ENCODE assay signal across 8 cellular contexts in the genomic region with DNA sequence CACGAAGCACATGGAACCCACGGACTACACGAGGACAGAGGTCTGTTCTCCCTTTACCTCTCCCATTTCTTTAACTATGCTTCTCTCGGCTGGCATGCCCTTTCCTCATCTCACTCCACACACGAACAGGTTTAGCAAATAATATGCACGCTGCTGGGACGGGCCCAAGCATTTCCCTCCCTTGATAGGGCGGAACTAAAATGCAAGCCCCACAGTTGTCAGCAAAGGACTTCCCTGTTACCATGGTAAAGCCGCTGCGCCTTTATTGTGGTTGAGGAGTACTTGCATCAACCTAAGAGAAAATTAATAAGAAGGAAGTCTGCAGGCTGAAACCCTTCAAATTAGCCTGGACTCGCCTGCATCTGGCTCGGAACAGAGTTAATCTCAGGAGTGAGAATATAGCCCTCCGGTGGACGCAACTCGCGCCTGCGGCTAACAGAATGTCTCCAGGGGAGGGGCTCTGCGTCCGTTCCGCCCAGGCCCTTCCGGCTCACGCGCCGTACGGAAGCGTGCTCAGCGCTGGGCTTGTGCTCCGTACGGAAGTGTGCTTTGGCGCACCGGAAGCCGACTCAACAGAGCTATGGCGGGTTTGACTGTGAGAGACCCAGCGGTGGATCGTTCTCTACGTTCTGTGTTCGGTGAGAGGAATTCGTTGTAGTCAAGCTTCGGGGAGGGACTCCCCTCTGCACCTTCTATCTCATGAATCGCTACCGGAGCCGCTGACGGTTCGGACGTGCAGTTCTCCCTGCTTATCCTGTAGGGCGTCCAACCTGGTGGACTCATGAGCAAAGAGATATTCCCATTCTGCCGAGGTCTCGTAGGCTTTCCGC. TPM values are rescaled to one million over a fixed set of nuclear protein-coding genes. Genes with fewer than 3 reads are reported as not detected.
DNase-seq lines count a peak whose midpoint lies in the region; ATAC-seq, FAIRE-seq and TF ChIP-seq lines count a peak whose summit lies in the region.

A gene with protein sequence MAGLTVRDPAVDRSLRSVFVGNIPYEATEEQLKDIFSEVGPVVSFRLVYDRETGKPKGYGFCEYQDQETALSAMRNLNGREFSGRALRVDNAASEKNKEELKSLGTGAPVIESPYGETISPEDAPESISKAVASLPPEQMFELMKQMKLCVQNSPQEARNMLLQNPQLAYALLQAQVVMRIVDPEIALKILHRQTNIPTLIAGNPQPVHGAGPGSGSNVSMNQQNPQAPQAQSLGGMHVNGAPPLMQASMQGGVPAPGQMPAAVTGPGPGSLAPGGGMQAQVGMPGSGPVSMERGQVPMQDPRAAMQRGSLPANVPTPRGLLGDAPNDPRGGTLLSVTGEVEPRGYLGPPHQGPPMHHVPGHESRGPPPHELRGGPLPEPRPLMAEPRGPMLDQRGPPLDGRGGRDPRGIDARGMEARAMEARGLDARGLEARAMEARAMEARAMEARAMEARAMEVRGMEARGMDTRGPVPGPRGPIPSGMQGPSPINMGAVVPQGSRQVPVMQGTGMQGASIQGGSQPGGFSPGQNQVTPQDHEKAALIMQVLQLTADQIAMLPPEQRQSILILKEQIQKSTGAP (plus strand): TSS at position 555 of the 830 bp plus-strand sequence. CDS start 26 bp downstream, at position 581.

- H3K9ac ChIP-seq in astrocyte (ENCODE audit: low read length): peak within 1 kb of the TSS; percentile 86

- intact Hi-C loops in T-helper 2 cell treated with Interferon-gamma antibody and Interleukin-4, amounts not matched to agents 100 ng/mL and 5 ng/mL, for 36 hours (cut with micrococcal nuclease): loop anchor here (1.0 to 5.0 kb wide), 5 partner anchors 9 to 572 kb away; partner anchors contain the start of genes CENPI, RPL36A, TIMM8A and TRMT2B

- H3K36me3 Mint-ChIP-seq in astrocyte (ENCODE audit: low read depth, unreplicated experiment): no peaks in the 10 kb centered on the region

- H3K4me1 Mint-ChIP-seq in astrocyte (ENCODE audit: low read depth, unreplicated experiment): no peaks in the 10 kb centered on the region

- peaks cover 4% of the 10 kb centered on the region for H3K4me1 ChIP-seq in astrocyte (ENCODE audit: insufficient read depth, low read length)

- no peaks in the 10 kb centered on the region for H3K9me3 Mint-ChIP-seq in astrocyte (ENCODE audit: unreplicated experiment)

- H3K4me2 ChIP-seq in astrocyte (ENCODE audit: low read length): peak within 1 kb of the TSS; percentile 96

- H4K20me1 ChIP-seq in astrocyte (ENCODE audit: insufficient read depth, low read length): no peaks in the 10 kb centered on the region

- peak; percentile 7 for TF ChIP-seq CTCF in astrocyte (IDR thresholded peaks at IDR 0.05; ENCODE audit: insufficient read depth, low read depth, low read length)

- peak; percentile 99 for ATAC-seq in GM18502 (IDR thresholded peaks at IDR 0.05; ENCODE audit: poor library complexity, unreplicated experiment)
- peak; percentile 99 for ATAC-seq in HG02943 (IDR thresholded peaks at IDR 0.05; ENCODE audit: low read depth, unreplicated experiment)

- peak within 1 kb of the TSS; percentile 58 for H3K27ac Mint-ChIP-seq in astrocyte (ENCODE audit: unreplicated experiment)

- peak within 1 kb of the TSS; percentile 93 for H3K4me3 ChIP-seq in astrocyte (ENCODE audit: insufficient read depth, low read depth, low read length)

- no peaks in the 10 kb centered on the region for H3K27me3 Mint-ChIP-seq in astrocyte (ENCODE audit: low read depth, unreplicated experiment)

- peak within 1 kb of the TSS; percentile 95 for H3K4me3 Mint-ChIP-seq in astrocyte (ENCODE audit: unreplicated experiment)

- FAIRE-seq in astrocyte (lab: Jason Lieb, UNC): no peak

- H3K27ac ChIP-seq in astrocyte (ENCODE audit: low read depth, low read length): peak within 1 kb of the TSS; percentile 51

- H3K79me2 ChIP-seq in astrocyte (ENCODE audit: insufficient read depth, low read length): peaks cover 10% of the 10 kb centered on the region

- no peaks in the 10 kb centered on the region for H3K9me3 ChIP-seq in astrocyte (ENCODE audit: insufficient read depth, low read depth, low read length)

- peak; percentile 73 to 76 for DNase-seq in NCI-H187 (lab: John Stamatoyannopoulos, UW)
- peak; percentile 77 for DNase-seq in astrocyte (ENCODE audit: low read depth)
- peak; percentile 67 for DNase-seq in hepatic stellate cell (ENCODE audit: low spot score)
- DNase-seq in renal cortical epithelial cell (ENCODE audit: low read depth): peak; percentile 69
- DNase-seq in cortex of kidney (lab: John Stamatoyannopoulos, UW): no peak

- peak within 1 kb of the TSS; percentile 89 for H2AFZ ChIP-seq in astrocyte (ENCODE audit: low read depth, low read length)

- no peaks in the 10 kb centered on the region for H3K27me3 ChIP-seq in astrocyte (ENCODE audit: insufficient read depth, low read length)

- H3K36me3 ChIP-seq in astrocyte (ENCODE audit: insufficient read depth, low read length): peaks cover 12% of the 10 kb centered on the region

RNA-seq across cellular contexts. Expression of the gene that starts here (rescaled TPM):
- total RNA-seq in T-helper 2 cell treated with Interferon-gamma antibody and Interleukin-4, amounts not matched to agents 100 ng/mL and 5 ng/mL, for 36 hours: 41.2 and 42.8 TPM in 2 replicates
- 14.6 and 17.8 TPM in 2 replicates for total RNA-seq in astrocyte
- 22.7 and 22.9 TPM in 2 replicates for total RNA-seq in renal cortical epithelial cell
